In the genomic region with DNA sequence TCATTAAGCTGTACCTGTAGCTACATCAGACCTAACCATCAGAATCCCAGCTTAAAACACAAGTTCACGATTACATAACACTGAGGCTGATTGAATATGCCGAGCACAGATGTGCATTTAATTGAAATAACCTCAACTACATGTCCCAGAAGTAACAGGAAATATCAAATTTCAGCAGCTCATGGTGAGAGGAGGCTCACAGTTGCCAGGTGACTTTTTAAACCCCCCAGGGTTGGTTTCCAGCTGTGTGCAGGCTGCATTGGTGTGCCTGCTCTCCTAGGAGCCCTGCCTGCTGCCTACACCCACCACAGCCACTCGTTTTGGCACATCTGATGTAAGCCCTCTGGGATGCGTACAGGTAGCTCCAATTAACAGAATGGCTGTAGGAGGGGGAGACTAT, we compare ENCODE assay signal across 16 cellular contexts.
A peak's percentile ranks its signal among the peaks of the same experiment; 100 is the strongest.
DNase-seq lines count a peak whose midpoint lies in the region; ATAC-seq, FAIRE-seq and TF ChIP-seq lines count a peak whose summit lies in the region.
"Had no signal": no experiment of that assay in that cellular context is flagged by ENCODE, and none has a peak within 500 bp of the region (broad histone marks: within the 10 kb centered on the region; RNA-seq: fewer than 3 reads in every experiment).

No MANE protein-coding gene starts in this region.

- CTCF ChIA-PET in MCF 10A (lab: Yijun Ruan, JAX): interaction anchor here (0.9 to 1.0 kb wide), 2 partner anchors 21 to 25 kb away, joined by 5 read pairs; no protein-coding TSS in a partner anchor
- CTCF ChIA-PET in activated naive CD4-positive, alpha-beta T cell treated with anti-CD3 and anti-CD28 coated beads, Interleukin-2, amount 10 ng/mL, durations not matched to agents 7 days and 5 days (lab: Charles Lee): no interaction called here

- H3K27me3 Mint-ChIP-seq in MCF 10A (ENCODE audit: insufficient read depth, unreplicated experiment): no peaks in the 10 kb centered on the region
- no peaks in the 10 kb centered on the region for H3K27me3 Mint-ChIP-seq in activated naive CD4-positive, alpha-beta T cell treated with anti-CD3 and anti-CD28 coated beads, Interleukin-2, amount 10 ng/mL, durations not matched to agents 7 days and 5 days
- H3K27me3 Mint-ChIP-seq: activated CD4-positive, alpha-beta T cell treated with anti-CD3 and anti-CD28 coated beads, Interleukin-2, amount 10 ng/mL, durations not matched to agents 24 days and 14 days; dendritic cell treated with granulocyte-macrophage colony-stimulating factor and Interleukin-4, amounts not matched to agents 40 ng/mL and 50 ng/mL, for 4 days had no signal

- H3K4me3 Mint-ChIP-seq in MCF 10A (ENCODE audit: unreplicated experiment): no peak overlapping the region
- H3K4me3 Mint-ChIP-seq in activated naive CD4-positive, alpha-beta T cell treated with anti-CD3 and anti-CD28 coated beads, Interleukin-2, amount 10 ng/mL, durations not matched to agents 7 days and 5 days: no peak overlapping the region
- H3K4me3 Mint-ChIP-seq: activated CD4-positive, alpha-beta T cell treated with anti-CD3 and anti-CD28 coated beads, Interleukin-2, amount 10 ng/mL, durations not matched to agents 24 days and 14 days; activated T-cell treated with anti-CD3 and anti-CD28 coated beads, Interleukin-2, amount 50 U/mL, for 72 hours; dendritic cell treated with granulocyte-macrophage colony-stimulating factor and Interleukin-4, amounts not matched to agents 40 ng/mL and 50 ng/mL, for 4 days had no signal

- H3K9me3 Mint-ChIP-seq in MCF 10A (ENCODE audit: unreplicated experiment): no peaks in the 10 kb centered on the region
- H3K9me3 Mint-ChIP-seq in activated naive CD4-positive, alpha-beta T cell treated with anti-CD3 and anti-CD28 coated beads, Interleukin-2, amount 10 ng/mL, durations not matched to agents 7 days and 5 days: no peaks in the 10 kb centered on the region
- H3K9me3 Mint-ChIP-seq: activated CD4-positive, alpha-beta T cell treated with anti-CD3 and anti-CD28 coated beads, Interleukin-2, amount 10 ng/mL, durations not matched to agents 24 days and 14 days; activated T-cell treated with anti-CD3 and anti-CD28 coated beads, Interleukin-2, amount 50 U/mL, for 72 hours; dendritic cell treated with granulocyte-macrophage colony-stimulating factor and Interleukin-4, amounts not matched to agents 40 ng/mL and 50 ng/mL, for 4 days had no signal

- no peaks in the 10 kb centered on the region for H3K36me3 ChIP-seq in breast epithelium
- no peaks in the 10 kb centered on the region for H3K36me3 ChIP-seq in RWPE2 (ENCODE audit: low read depth)
- H3K36me3 ChIP-seq: transverse colon had no signal

- no peak for TF ChIP-seq POLR2A in breast epithelium (IDR thresholded peaks at IDR 0.05)

- no peak overlapping the region for H3K27ac Mint-ChIP-seq in MCF 10A (ENCODE audit: low read depth, unreplicated experiment)
- H3K27ac Mint-ChIP-seq in activated naive CD4-positive, alpha-beta T cell treated with anti-CD3 and anti-CD28 coated beads, Interleukin-2, amount 10 ng/mL, durations not matched to agents 7 days and 5 days: no peak overlapping the region
- H3K27ac Mint-ChIP-seq: activated CD4-positive, alpha-beta T cell treated with anti-CD3 and anti-CD28 coated beads, Interleukin-2, amount 10 ng/mL, durations not matched to agents 24 days and 14 days; activated T-cell treated with anti-CD3 and anti-CD28 coated beads, Interleukin-2, amount 50 U/mL, for 72 hours; dendritic cell treated with granulocyte-macrophage colony-stimulating factor and Interleukin-4, amounts not matched to agents 40 ng/mL and 50 ng/mL, for 4 days had no signal

- peaks cover 15% of the 10 kb centered on the region for H3K4me1 Mint-ChIP-seq in MCF 10A (ENCODE audit: insufficient read depth, unreplicated experiment)
- no peaks in the 10 kb centered on the region for H3K4me1 Mint-ChIP-seq in activated naive CD4-positive, alpha-beta T cell treated with anti-CD3 and anti-CD28 coated beads, Interleukin-2, amount 10 ng/mL, durations not matched to agents 7 days and 5 days
- H3K4me1 Mint-ChIP-seq: activated CD4-positive, alpha-beta T cell treated with anti-CD3 and anti-CD28 coated beads, Interleukin-2, amount 10 ng/mL, durations not matched to agents 24 days and 14 days had no signal

- no peak for TF ChIP-seq CTCF in MCF 10A (IDR thresholded peaks at IDR 0.05; ENCODE audit: unreplicated experiment)
- no peak for TF ChIP-seq CTCF in breast epithelium (IDR thresholded peaks at IDR 0.05)
- TF ChIP-seq CTCF in RWPE2 (IDR thresholded peaks at IDR 0.05; ENCODE audit: poor library complexity, severe bottlenecking): no peak

- H3K4me1 ChIP-seq in breast epithelium: no peaks in the 10 kb centered on the region
- H3K4me1 ChIP-seq in RWPE2 (ENCODE audit: insufficient read depth, poor library complexity, severe bottlenecking): peaks cover 14% of the 10 kb centered on the region
- H3K4me1 ChIP-seq: transverse colon had no signal

- no peaks in the 10 kb centered on the region for H3K27me3 ChIP-seq in breast epithelium
- no peaks in the 10 kb centered on the region for H3K27me3 ChIP-seq in RWPE2 (ENCODE audit: insufficient read depth, poor library complexity, severe bottlenecking)
- H3K27me3 ChIP-seq: MG63, transverse colon had no signal

- DNase-seq in MCF 10A (ENCODE audit: unreplicated experiment): peak; percentile 43
- DNase-seq in breast epithelium (ENCODE audit: low spot score in 2 of 2): no peak
- peak in 2 of 3 experiments; percentile 59 to 86 for DNase-seq in NCI-H1417 (lab: John Stamatoyannopoulos, UW)
- DNase-seq in RWPE2 (ENCODE audit: low spot score): no peak
- DNase-seq in urothelium cell line (ENCODE audit: low spot score): peak; percentile 18
- DNase-seq in KBM-7: no peak
- no peak for DNase-seq in activated naive CD4-positive, alpha-beta T cell treated with anti-CD3 and anti-CD28 coated beads, Interleukin-2, amount 10 ng/mL, durations not matched to agents 7 days and 5 days
- no peak for DNase-seq in GDM1 (lab: John Stamatoyannopoulos, UW)
- DNase-seq: activated CD4-positive, alpha-beta T cell treated with anti-CD3 and anti-CD28 coated beads, Interleukin-2, amount 10 ng/mL, durations not matched to agents 24 days and 14 days; activated T-cell treated with anti-CD3 and anti-CD28 coated beads, Interleukin-2, amount 50 U/mL, for 72 hours; amniotic stem cell; MG63; T-helper 1 cell; transverse colon had no signal

- H3K9me3 ChIP-seq in breast epithelium (no peaks in the 10 kb centered on the region), RWPE2 (ENCODE audit: severe bottlenecking) (no peaks in the 10 kb centered on the region)
- H3K9me3 ChIP-seq: MG63, transverse colon had no signal

- peaks cover 5% of the 10 kb centered on the region for H3K36me3 Mint-ChIP-seq in MCF 10A (ENCODE audit: insufficient read depth, unreplicated experiment)
- no peaks in the 10 kb centered on the region for H3K36me3 Mint-ChIP-seq in activated naive CD4-positive, alpha-beta T cell treated with anti-CD3 and anti-CD28 coated beads, Interleukin-2, amount 10 ng/mL, durations not matched to agents 7 days and 5 days

- intact Hi-C loops in MCF 10A (cut with micrococcal nuclease): no loop called here
- intact Hi-C loops in breast epithelium (cut with DNase I; ENCODE audit: low total_unique reads): no loop called here

- H3K4me3 ChIP-seq in breast epithelium (no peak overlapping the region), RWPE2 (ENCODE audit: severe bottlenecking) (no peak overlapping the region)
- H3K4me3 ChIP-seq: MG63, transverse colon had no signal

- no peak for FAIRE-seq in urothelium cell line (lab: Jason Lieb, UNC)
- FAIRE-seq: GM19239 had no signal

- no TSS peak for BruUV-seq in MCF 10A (replicated peaks; lab: Mats Ljungman, UMichigan)

- peak; percentile 64 for ATAC-seq in RWPE2 (ENCODE audit: low read depth)
- ATAC-seq: activated T-cell treated with anti-CD3 and anti-CD28 coated beads, Interleukin-2, amount 50 U/mL, for 72 hours had no signal

- H3K27ac ChIP-seq in breast epithelium (no peak overlapping the region), RWPE2 (ENCODE audit: poor library complexity, severe bottlenecking) (no peak overlapping the region)
- H3K27ac ChIP-seq: transverse colon had no signal

- POLR2A ChIA-PET in MCF 10A (lab: Yijun Ruan, JAX): interaction anchor here (0.6 to 1.0 kb wide), 3 partner anchors 9 to 35 kb away, joined by 3 to 4 read pairs (median 3); no protein-coding TSS in a partner anchor

- in situ Hi-C loops in KBM-7 (cut with MboI; ENCODE audit: low pct_unique_long_range_greater_than_20kb, low sequenced_read_pairs): no loop called here

Comparison
In these comparisons a context has a peak if more than half of its experiments do, and no peak if none do; other contexts are left out.
1. DNase-seq: peak in MCF 10A (single experiment), NCI-H1417 (2 of 3) and urothelium cell line (single experiment); none in breast epithelium (0 of 2), RWPE2 (single experiment), KBM-7 (single experiment), activated naive CD4-positive, alpha-beta T cell treated with anti-CD3 and anti-CD28 coated beads, Interleukin-2, amount 10 ng/mL, durations not matched to agents 7 days and 5 days (single experiment) and GDM1 (single experiment).